In genomic region chr3:12796171-12797123, GRCh38 we compare ENCODE assay signal across 1 cellular context.
TF ChIP-seq lines count a peak whose summit lies in the region.

CAND2 (plus strand) TSS chr3:12796680; CDS start chr3:12796721, 41 bp downstream.

TF ChIP-seq in SK-N-SH, 30 proteins besides CTCF, POLR2A, EP300 and RAD21 (continued from another document):
- TF ChIP-seq USF2 (IDR thresholded peaks at IDR 0.05; ENCODE audit: borderline replicate concordance, low read depth, low read length) (no peak), MXI1 (IDR thresholded peaks at IDR 0.05; ENCODE audit: low read depth, low read length) (no peak), YY1 (IDR thresholded peaks at IDR 0.05; ENCODE audit: low read depth) (0 out of 2 replicates have a peak, but pooled peaks have one; percentile 55), NRF1 (IDR thresholded peaks at IDR 0.05; ENCODE audit: low read depth, low read length) (peak; percentile 35), SMC3 (IDR thresholded peaks at IDR 0.05; ENCODE audit: low read depth, low read length) (no peak), USF1 (IDR thresholded peaks at IDR 0.05; ENCODE audit: borderline replicate concordance, low read depth) (no peak)
- TF ChIP-seq, protein P1, sequence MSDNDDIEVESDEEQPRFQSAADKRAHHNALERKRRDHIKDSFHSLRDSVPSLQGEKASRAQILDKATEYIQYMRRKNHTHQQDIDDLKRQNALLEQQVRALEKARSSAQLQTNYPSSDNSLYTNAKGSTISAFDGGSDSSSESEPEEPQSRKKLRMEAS (IDR thresholded peaks at IDR 0.05; ENCODE audit: low read depth): no peak
- TF ChIP-seq, protein P2, sequence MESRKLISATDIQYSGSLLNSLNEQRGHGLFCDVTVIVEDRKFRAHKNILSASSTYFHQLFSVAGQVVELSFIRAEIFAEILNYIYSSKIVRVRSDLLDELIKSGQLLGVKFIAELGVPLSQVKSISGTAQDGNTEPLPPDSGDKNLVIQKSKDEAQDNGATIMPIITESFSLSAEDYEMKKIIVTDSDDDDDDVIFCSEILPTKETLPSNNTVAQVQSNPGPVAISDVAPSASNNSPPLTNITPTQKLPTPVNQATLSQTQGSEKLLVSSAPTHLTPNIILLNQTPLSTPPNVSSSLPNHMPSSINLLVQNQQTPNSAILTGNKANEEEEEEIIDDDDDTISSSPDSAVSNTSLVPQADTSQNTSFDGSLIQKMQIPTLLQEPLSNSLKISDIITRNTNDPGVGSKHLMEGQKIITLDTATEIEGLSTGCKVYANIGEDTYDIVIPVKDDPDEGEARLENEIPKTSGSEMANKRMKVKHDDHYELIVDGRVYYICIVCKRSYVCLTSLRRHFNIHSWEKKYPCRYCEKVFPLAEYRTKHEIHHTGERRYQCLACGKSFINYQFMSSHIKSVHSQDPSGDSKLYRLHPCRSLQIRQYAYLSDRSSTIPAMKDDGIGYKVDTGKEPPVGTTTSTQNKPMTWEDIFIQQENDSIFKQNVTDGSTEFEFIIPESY (IDR thresholded peaks at IDR 0.05; ENCODE audit: borderline replicate concordance, low read depth): no peak
